ENCODE assay signal across 27 cellular contexts in genomic region chr2:79910643-79911042, GRCh38.
DNase-seq lines count a peak whose midpoint lies in the region; ATAC-seq, FAIRE-seq and TF ChIP-seq lines count a peak whose summit lies in the region.
"Had no signal": no experiment of that assay in that cellular context is flagged by ENCODE, and none has a peak within 500 bp of the region (broad histone marks: within the 10 kb centered on the region; RNA-seq: fewer than 3 reads in every experiment).

No MANE protein-coding gene starts in this region.

- TF ChIP-seq POLR2A in HepG2 (IDR thresholded peaks at IDR 0.05; ENCODE audit: insufficient read depth in 1 of 2, low read depth in 2 of 2, low read length in 2 of 2) (no peak), right lobe of liver (IDR thresholded peaks at IDR 0.05) (no peak)

- TF ChIP-seq RAD21 in HepG2 (CRISPR knock-in tag; IDR thresholded peaks at IDR 0.05): no peak

- no TSS peak for BruUV-seq in HepG2 (replicated peaks; lab: Mats Ljungman, UMichigan)

- intact Hi-C loops in HepG2 (cut with micrococcal nuclease; ENCODE audit: unreplicated experiment): no loop called here
- intact Hi-C loops in right lobe of liver (cut with DNase I): no loop called here
- intact Hi-C loops in sciatic nerve (cut with DNase I): no loop called here

- POLR2A ChIA-PET in HepG2 (lab: Yijun Ruan, JAX): no interaction called here
- POLR2A ChIA-PET in WTC11 (lab: Charles Lee): no interaction called here

- H3K27me3 Mint-ChIP-seq in WTC11 (ENCODE audit: low read depth): no peaks in the 10 kb centered on the region
- H3K27me3 Mint-ChIP-seq: activated CD4-positive, alpha-beta T cell treated with anti-CD3 and anti-CD28 coated beads, Interleukin-2, amount 10 ng/mL, durations not matched to agents 24 days and 14 days; stimulated activated naive B cell treated with anti-CD40 and anti-IgM and Interleukin-4, amounts not matched to agents 10 μg/mL and 1 μg/mL and 100 μg/mL, for 72 hours had no signal

- DNase-seq in HepG2 (ENCODE audit: low spot score) (no peak), right lobe of liver (no peak), WTC11 (ENCODE audit: low spot score) (no peak), medulla oblongata (ENCODE audit: extremely low spot score) (peak; percentile 29), sciatic nerve (ENCODE audit: low spot score) (no peak), NCI-H82 treated with DMSO at 0.1 percent for 48 hours (lab: John Stamatoyannopoulos, UW; ENCODE audit: unreplicated experiment) (no peak), D341Med (ENCODE audit: low spot score) (no peak)
- DNase-seq: activated CD4-positive, alpha-beta T cell treated with anti-CD3 and anti-CD28 coated beads, Interleukin-2, amount 10 ng/mL, durations not matched to agents 24 days and 14 days; activated T-cell treated with anti-CD3 and anti-CD28 coated beads, Interleukin-2, amount 50 U/mL, for 4 hours; adrenal gland; body of pancreas; cerebellar nuclear complex; COR-L47; DMS79; HFFc6; NCI-H1436 treated with DMSO at 0.1 percent for 48 hours; NCI-H774; nephron progenitor cell; pancreas; stimulated activated CD4-positive, alpha-beta T cell treated with anti-CD3 and anti-CD28 coated beads, Interleukin-4, amount 100 ng/mL, for 4 hours; stimulated activated naive B cell treated with anti-CD40 and anti-IgM and Interleukin-4, amounts not matched to agents 10 μg/mL and 1 μg/mL and 100 μg/mL, for 72 hours had no signal

- 6% methylated on average over 1 of the region's 1 CpG for WGBS in HepG2 (ENCODE audit: low lambda C conversion rate)
- 20% methylated on average over 1 of the region's 1 CpG for WGBS in right lobe of liver (ENCODE audit: insufficient coverage, low coverage, low lambda C conversion rate, missing lambda C conversion rate)

- H3K4me3 ChIP-seq in HepG2 (replicated peaks in 1 of 3; ENCODE audit: insufficient read depth in 1 of 3, low read depth in 2 of 3, low read length in 3 of 3): no peak overlapping the region
- no peak overlapping the region for H3K4me3 ChIP-seq in right lobe of liver
- H3K4me3 ChIP-seq: adrenal gland, body of pancreas, pancreas, right atrium auricular region, vagina had no signal

- no peaks in the 10 kb centered on the region for H3K9me3 Mint-ChIP-seq in WTC11
- H3K9me3 Mint-ChIP-seq: activated CD4-positive, alpha-beta T cell treated with anti-CD3 and anti-CD28 coated beads, Interleukin-2, amount 10 ng/mL, durations not matched to agents 24 days and 14 days; activated T-cell treated with anti-CD3 and anti-CD28 coated beads, Interleukin-2, amount 50 U/mL, for 4 hours; HFFc6 had no signal

- no peak overlapping the region for H3K27ac ChIP-seq in HepG2 (ENCODE audit: extremely low read length, insufficient read depth, low read length)
- H3K27ac ChIP-seq in right lobe of liver: no peak overlapping the region
- H3K27ac ChIP-seq: adrenal gland, body of pancreas, KMS-11, pancreas, right atrium auricular region, vagina had no signal

- TF ChIP-seq CTCF in HepG2 (CRISPR knock-in tag; IDR thresholded peaks at IDR 0.05) (no peak), right lobe of liver (IDR thresholded peaks at IDR 0.05) (no peak), WTC11 (IDR thresholded peaks at IDR 0.05) (no peak)

- H3K36me3 Mint-ChIP-seq in WTC11: no peaks in the 10 kb centered on the region
- H3K36me3 Mint-ChIP-seq: stimulated activated naive B cell treated with anti-CD40 and anti-IgM and Interleukin-4, amounts not matched to agents 10 μg/mL and 1 μg/mL and 100 μg/mL, for 72 hours had no signal

- no peaks in the 10 kb centered on the region for H3K79me2 ChIP-seq in HepG2 (ENCODE audit: insufficient read depth, low read length)

- H3K27me3 ChIP-seq in HepG2 (ENCODE audit: control insufficient read depth in 1 of 2, insufficient read depth in 2 of 2, low read length in 2 of 2): peaks cover 0 to 3% of the 10 kb centered on the region in 2 experiments; a peak in 1 of 5 replicates
- H3K27me3 ChIP-seq in right lobe of liver: no peaks in the 10 kb centered on the region
- H3K27me3 ChIP-seq: adrenal gland, pancreas, right atrium auricular region, vagina had no signal

- no peak overlapping the region for H3K27ac Mint-ChIP-seq in WTC11
- H3K27ac Mint-ChIP-seq: activated CD4-positive, alpha-beta T cell treated with anti-CD3 and anti-CD28 coated beads, Interleukin-2, amount 10 ng/mL, durations not matched to agents 24 days and 14 days; HFFc6; nephron progenitor cell; stimulated activated naive B cell treated with anti-CD40 and anti-IgM and Interleukin-4, amounts not matched to agents 10 μg/mL and 1 μg/mL and 100 μg/mL, for 72 hours had no signal

- H3K9me3 ChIP-seq in HepG2 (ENCODE audit: low read length): no peaks in the 10 kb centered on the region
- no peaks in the 10 kb centered on the region for H3K9me3 ChIP-seq in right lobe of liver
- H3K9me3 ChIP-seq: adrenal gland, body of pancreas, pancreas, right atrium auricular region, vagina had no signal

- H2AFZ ChIP-seq in HepG2 (ENCODE audit: low read length): no peak overlapping the region

- H3K4me1 Mint-ChIP-seq in WTC11: peaks cover 4% of the 10 kb centered on the region; the same call in 1 of the 2 replicates
- H3K4me1 Mint-ChIP-seq: activated CD4-positive, alpha-beta T cell treated with anti-CD3 and anti-CD28 coated beads, Interleukin-2, amount 10 ng/mL, durations not matched to agents 24 days and 14 days; nephron progenitor cell; stimulated activated naive B cell treated with anti-CD40 and anti-IgM and Interleukin-4, amounts not matched to agents 10 μg/mL and 1 μg/mL and 100 μg/mL, for 72 hours had no signal

- no peak overlapping the region for H3K4me3 Mint-ChIP-seq in WTC11
- H3K4me3 Mint-ChIP-seq: activated CD4-positive, alpha-beta T cell treated with anti-CD3 and anti-CD28 coated beads, Interleukin-2, amount 10 ng/mL, durations not matched to agents 24 days and 14 days; activated T-cell treated with anti-CD3 and anti-CD28 coated beads, Interleukin-2, amount 50 U/mL, for 4 hours; HFFc6; nephron progenitor cell; stimulated activated naive B cell treated with anti-CD40 and anti-IgM and Interleukin-4, amounts not matched to agents 10 μg/mL and 1 μg/mL and 100 μg/mL, for 72 hours had no signal

- CTCF ChIA-PET in HepG2 (lab: Yijun Ruan, JAX; ENCODE audit: low intra/inter-chr PET ratio, low total read pairs) (no interaction called here), WTC11 (lab: Charles Lee) (interaction anchor here (0.9 to 1.2 kb wide), 3 partner anchors 10 to 380 kb away, joined by 3 to 8 read pairs (median 6); no protein-coding TSS in a partner anchor)

- H3K4me2 ChIP-seq in HepG2 (ENCODE audit: low read depth, low read length): no peak overlapping the region
- H3K4me2 ChIP-seq: KMS-11 had no signal

- no peak overlapping the region for H3K9ac ChIP-seq in HepG2 (ENCODE audit: insufficient read depth, low read depth, low read length)
- H3K9ac ChIP-seq: KMS-11 had no signal

- H4K20me1 ChIP-seq in HepG2 (ENCODE audit: insufficient read depth, low read length): no peaks in the 10 kb centered on the region

- H3K4me1 ChIP-seq in HepG2 (ENCODE audit: insufficient read depth, low read length) (no peaks in the 10 kb centered on the region), right lobe of liver (no peaks in the 10 kb centered on the region)
- H3K4me1 ChIP-seq: adrenal gland, body of pancreas, pancreas, right atrium auricular region, vagina had no signal

- TF ChIP-seq EP300 in HepG2 (IDR thresholded peaks at IDR 0.05; ENCODE audit: low read depth in 2 of 2, low read length in 2 of 2): no peak
- TF ChIP-seq EP300 in HepG2 (CRISPR knock-in tag; IDR thresholded peaks at IDR 0.05; ENCODE audit: borderline replicate concordance): no peak

- ATAC-seq in HepG2: no peak
- ATAC-seq in right lobe of liver: no peak
- ATAC-seq in WTC11: peak; percentile 79
- ATAC-seq in sciatic nerve: no peak
- ATAC-seq in GM18511 (IDR thresholded peaks at IDR 0.05; ENCODE audit: unreplicated experiment): no peak
- ATAC-seq: activated T-cell treated with anti-CD3 and anti-CD28 coated beads, Interleukin-2, amount 50 U/mL, for 4 hours; body of pancreas; pancreas; stimulated activated naive B cell treated with anti-CD40 and anti-IgM and Interleukin-4, amounts not matched to agents 10 μg/mL and 1 μg/mL and 100 μg/mL, for 72 hours had no signal

- in situ Hi-C loops in HepG2 (cut with HindIII; ENCODE audit: extremely low pct_ligation_motif_present, low pct_unique_long_range_greater_than_20kb): no loop called here

- H3K36me3 ChIP-seq in HepG2 (replicated peaks in 1 of 2; ENCODE audit: control insufficient read depth in 1 of 2, insufficient read depth in 2 of 2, low read length in 2 of 2) (no peaks in the 10 kb centered on the region), right lobe of liver (no peaks in the 10 kb centered on the region)
- H3K36me3 ChIP-seq: adrenal gland, pancreas, right atrium auricular region, vagina had no signal

- FAIRE-seq in HepG2 (lab: Jason Lieb, UNC): peak; percentile 15
- FAIRE-seq: A204.1, keratinocyte, pancreas had no signal

TF ChIP-seq in HepG2, 621 proteins besides CTCF, POLR2A, EP300 and RAD21 (continues in another document):
- no peak for TF ChIP-seq MAX (IDR thresholded peaks at IDR 0.05)
- TF ChIP-seq BRF2 (CRISPR knock-in tag; IDR thresholded peaks at IDR 0.05): no peak

TF ChIP-seq in WTC11, 78 proteins besides CTCF, POLR2A, EP300 and RAD21 (continues in another document):
- TF ChIP-seq NR1H2 (CRISPR knock-in tag; IDR thresholded peaks at IDR 0.05) (no peak), MXD4 (CRISPR knock-in tag; IDR thresholded peaks at IDR 0.05; ENCODE audit: borderline replicate concordance) (no peak), JUN (CRISPR knock-in tag; IDR thresholded peaks at IDR 0.05) (no peak), ATF3 (CRISPR knock-in tag; conservative IDR thresholded peaks at IDR 0.05) (no peak), PRRX2 (CRISPR knock-in tag; IDR thresholded peaks at IDR 0.05) (no peak), ZBTB43 (CRISPR knock-in tag; IDR thresholded peaks at IDR 0.05) (no peak), NR3C1 (CRISPR knock-in tag; conservative IDR thresholded peaks at IDR 0.05; ENCODE audit: low read depth) (no peak)
